23 cellular contexts compared by ENCODE assay signal in the genomic region with DNA sequence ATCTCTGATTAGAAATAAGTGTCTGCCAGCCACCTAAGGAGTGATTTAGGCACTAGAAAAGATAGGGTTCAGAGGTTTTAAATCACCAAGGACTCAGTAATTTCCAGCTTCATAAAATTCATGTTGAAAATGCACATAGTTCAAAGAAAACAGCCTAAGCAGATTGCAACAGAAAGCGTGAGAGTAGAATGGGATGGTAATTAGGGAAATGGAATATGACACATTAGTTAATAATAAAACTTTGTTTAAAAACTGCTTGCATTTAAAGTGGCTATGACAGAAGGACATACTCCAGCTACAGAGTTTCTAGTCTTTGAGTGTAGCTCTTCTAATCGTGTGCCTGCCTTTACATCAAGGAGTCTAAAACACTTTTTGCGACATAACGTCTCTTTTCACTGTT.
A peak's percentile ranks its signal among the peaks of the same experiment; 100 is the strongest.
DNase-seq lines count a peak whose midpoint lies in the region; ATAC-seq and TF ChIP-seq lines count a peak whose summit lies in the region.
"Had no signal": no experiment of that assay in that cellular context is flagged by ENCODE, and none has a peak within 500 bp of the region (broad histone marks: within the 10 kb centered on the region; RNA-seq: fewer than 3 reads in every experiment).

No MANE protein-coding gene starts in this region.

- no peak overlapping the region for H3K4me2 ChIP-seq in fibroblast of lung (ENCODE audit: extremely low read depth, insufficient read depth, low read length)

- H3K9me3 ChIP-seq in SJSA1 (replicated peaks) (no peaks in the 10 kb centered on the region), fibroblast of lung (ENCODE audit: control insufficient read depth, insufficient read depth, low read depth, low read length) (no peaks in the 10 kb centered on the region), tibial artery (peaks cover 0 to 7% (median 0%) of the 10 kb centered on the region in 3 donors)
- H3K9me3 ChIP-seq: prostate gland, vagina had no signal

- no peak for TF ChIP-seq CTCF in fibroblast of lung (conservative IDR thresholded peaks at IDR 0.05 in 1 of 2, IDR thresholded peaks at IDR 0.05 in 1 of 2; ENCODE audit: low read depth in 1 of 2, low read length in 2 of 2)
- TF ChIP-seq CTCF in osteocyte (IDR thresholded peaks at IDR 0.05): no peak
- TF ChIP-seq CTCF in tibial artery (IDR thresholded peaks at IDR 0.05): no peak

- no peaks in the 10 kb centered on the region for H3K27me3 Mint-ChIP-seq in osteocyte (ENCODE audit: unreplicated experiment)
- H3K27me3 Mint-ChIP-seq: activated B cell treated with CpG ODN at 0.5 μM for 24 hours had no signal

- DNase-seq in SJSA1 (ENCODE audit: low read depth in 1 of 2, low spot score in 2 of 2): no peak
- no peak for DNase-seq in fibroblast of lung (ENCODE audit: low read depth in 2 of 2)
- no peak for DNase-seq in osteocyte (ENCODE audit: extremely low spot score, unreplicated experiment)
- DNase-seq in tibial artery: no peak
- DNase-seq in NCI-H1417 (lab: John Stamatoyannopoulos, UW): no peak
- DNase-seq in DMS79 treated with DMSO at 0.1 percent for 48 hours (lab: John Stamatoyannopoulos, UW): no peak
- DNase-seq: activated B cell treated with CpG ODN at 0.5 μM for 24 hours; activated CD4-positive, alpha-beta T cell treated with anti-CD3 and anti-CD28 coated beads, Interleukin-2, amount 50 U/mL, for 48 hours; activated CD8-positive, alpha-beta memory T cell treated with anti-CD3 and anti-CD28 coated beads, Interleukin-2, amount 50 U/mL, for 48 hours; effector CD4-positive, alpha-beta T cell; H7; NCI-H1105 treated with DMSO at 0.1 percent for 48 hours; NCI-H2107; NK-92 treated with Interleukin-12 subunit alpha and Interleukin-12 subunit beta, amount 100 ng/mL, for 24 hours; SHP77 treated with DMSO at 0.1 percent for 48 hours; substantia nigra had no signal

- no peak overlapping the region for H2AFZ ChIP-seq in fibroblast of lung (ENCODE audit: low read length)

- H3K36me3 Mint-ChIP-seq in osteocyte (ENCODE audit: unreplicated experiment): no peaks in the 10 kb centered on the region
- H3K36me3 Mint-ChIP-seq: activated naive CD4-positive, alpha-beta T cell treated with anti-CD3 and anti-CD28 coated beads, Interleukin-2, amount 50 U/mL, for 72 hours had no signal

- intact Hi-C loops in tibial artery (cut with DNase I; ENCODE audit: low total_unique reads): no loop called here

- H3K4me1 ChIP-seq in SJSA1 (replicated peaks) (peaks cover 16% of the 10 kb centered on the region), fibroblast of lung (ENCODE audit: control insufficient read depth, extremely low read depth, insufficient read depth, low read length) (peaks cover 8% of the 10 kb centered on the region), tibial artery (peaks cover 0 to 33% (median 12%) of the 10 kb centered on the region in 4 donors)
- H3K4me1 ChIP-seq: prostate gland, vagina had no signal

- H3K27me3 ChIP-seq in SJSA1 (replicated peaks) (no peaks in the 10 kb centered on the region), fibroblast of lung (ENCODE audit: control insufficient read depth, insufficient read depth, low read length) (no peaks in the 10 kb centered on the region), tibial artery (no peaks in the 10 kb centered on the region)
- H3K27me3 ChIP-seq: vagina had no signal

- ATAC-seq in esophagus mucosa: no peak
- ATAC-seq: activated naive CD4-positive, alpha-beta T cell treated with anti-CD3 and anti-CD28 coated beads, Interleukin-2, amount 50 U/mL, for 72 hours; activated T-helper 17 cell treated with anti-CD3 and anti-CD28 coated beads, Interleukin-2, amount 50 U/mL, for 72 hours had no signal

- H3K4me3 Mint-ChIP-seq in osteocyte (ENCODE audit: unreplicated experiment): no peak overlapping the region
- H3K4me3 Mint-ChIP-seq: activated B cell treated with CpG ODN at 0.5 μM for 24 hours; activated T-helper 17 cell treated with anti-CD3 and anti-CD28 coated beads, Interleukin-2, amount 50 U/mL, for 72 hours; neural crest cell had no signal

- H3K36me3 ChIP-seq in SJSA1: no peaks in the 10 kb centered on the region
- H3K36me3 ChIP-seq in fibroblast of lung (ENCODE audit: control insufficient read depth, insufficient read depth, low read length): no peaks in the 10 kb centered on the region
- no peaks in the 10 kb centered on the region for H3K36me3 ChIP-seq in tibial artery
- H3K36me3 ChIP-seq: prostate gland, vagina had no signal

- no peaks in the 10 kb centered on the region for H3K79me2 ChIP-seq in fibroblast of lung (ENCODE audit: control insufficient read depth, insufficient read depth, low read length)

- peak overlapping the region; percentile 86 for H3K27ac Mint-ChIP-seq in osteocyte (ENCODE audit: unreplicated experiment)
- H3K27ac Mint-ChIP-seq: activated B cell treated with CpG ODN at 0.5 μM for 24 hours; activated naive CD4-positive, alpha-beta T cell treated with anti-CD3 and anti-CD28 coated beads, Interleukin-2, amount 50 U/mL, for 72 hours; activated T-helper 17 cell treated with anti-CD3 and anti-CD28 coated beads, Interleukin-2, amount 50 U/mL, for 72 hours had no signal

- H3K4me1 Mint-ChIP-seq in osteocyte (ENCODE audit: unreplicated experiment): peaks cover 48% of the 10 kb centered on the region
- H3K4me1 Mint-ChIP-seq: activated B cell treated with CpG ODN at 0.5 μM for 24 hours; activated T-helper 17 cell treated with anti-CD3 and anti-CD28 coated beads, Interleukin-2, amount 50 U/mL, for 72 hours had no signal

- H3K27ac ChIP-seq in SJSA1 (peak overlapping the region; percentile 55; the same call in 1 of the 2 replicates), fibroblast of lung (ENCODE audit: insufficient read depth, low read length) (peak overlapping the region; percentile 37), tibial artery (peak overlapping the region; percentile 79 to 81)
- H3K27ac ChIP-seq: C4-2B, prostate gland, vagina had no signal

- no peaks in the 10 kb centered on the region for H4K20me1 ChIP-seq in fibroblast of lung (ENCODE audit: control insufficient read depth, extremely low read depth, insufficient read depth, low read length)

- H3K9me3 Mint-ChIP-seq in osteocyte (ENCODE audit: unreplicated experiment): no peaks in the 10 kb centered on the region
- H3K9me3 Mint-ChIP-seq: activated naive CD4-positive, alpha-beta T cell treated with anti-CD3 and anti-CD28 coated beads, Interleukin-2, amount 50 U/mL, for 72 hours; activated T-helper 17 cell treated with anti-CD3 and anti-CD28 coated beads, Interleukin-2, amount 50 U/mL, for 72 hours had no signal

- H3K9ac ChIP-seq in fibroblast of lung (ENCODE audit: insufficient read depth, low read length): no peak overlapping the region

- H3K4me3 ChIP-seq in SJSA1: no peak overlapping the region
- H3K4me3 ChIP-seq in fibroblast of lung (replicated peaks in 1 of 4; ENCODE audit: control extremely low read depth in 1 of 4, insufficient read depth in 1 of 4, low read depth in 3 of 4, low read length in 4 of 4): no peak overlapping the region
- no peak overlapping the region for H3K4me3 ChIP-seq in tibial artery
- H3K4me3 ChIP-seq: prostate gland, vagina had no signal
